Comparison of ENCODE assay signal across 1 cellular context in the genomic region with DNA sequence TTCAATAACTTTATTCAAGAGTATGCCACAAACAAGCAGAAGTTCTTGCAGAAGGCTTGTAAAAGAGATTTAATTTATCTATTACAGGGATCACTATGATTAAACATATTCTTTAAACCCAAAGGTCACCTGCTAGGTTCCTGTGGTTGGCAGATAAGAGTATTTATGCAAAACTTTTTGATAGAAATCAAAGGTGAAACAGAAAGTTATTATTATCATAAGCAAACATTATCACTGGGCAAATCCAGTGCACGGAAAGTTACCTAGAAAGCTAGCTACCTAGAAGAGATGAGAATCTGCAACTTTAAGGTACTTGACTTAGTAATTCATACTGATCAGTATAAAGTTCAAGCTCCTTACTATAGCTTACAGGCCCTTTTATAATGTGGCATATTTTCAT.
TF ChIP-seq lines count a peak whose summit lies in the region.

No MANE protein-coding gene starts in this region.

TF ChIP-seq in H1, 55 proteins besides CTCF, POLR2A, EP300 and RAD21:
- no peak for TF ChIP-seq SP4 (IDR thresholded peaks at IDR 0.05; ENCODE audit: low read length)
- no peak for TF ChIP-seq ZNF274 (IDR thresholded peaks at IDR 0.05; ENCODE audit: borderline replicate concordance, extremely low read depth, low read length)
- TF ChIP-seq, protein P1, sequence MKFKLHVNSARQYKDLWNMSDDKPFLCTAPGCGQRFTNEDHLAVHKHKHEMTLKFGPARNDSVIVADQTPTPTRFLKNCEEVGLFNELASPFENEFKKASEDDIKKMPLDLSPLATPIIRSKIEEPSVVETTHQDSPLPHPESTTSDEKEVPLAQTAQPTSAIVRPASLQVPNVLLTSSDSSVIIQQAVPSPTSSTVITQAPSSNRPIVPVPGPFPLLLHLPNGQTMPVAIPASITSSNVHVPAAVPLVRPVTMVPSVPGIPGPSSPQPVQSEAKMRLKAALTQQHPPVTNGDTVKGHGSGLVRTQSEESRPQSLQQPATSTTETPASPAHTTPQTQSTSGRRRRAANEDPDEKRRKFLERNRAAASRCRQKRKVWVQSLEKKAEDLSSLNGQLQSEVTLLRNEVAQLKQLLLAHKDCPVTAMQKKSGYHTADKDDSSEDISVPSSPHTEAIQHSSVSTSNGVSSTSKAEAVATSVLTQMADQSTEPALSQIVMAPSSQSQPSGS (IDR thresholded peaks at IDR 0.05; ENCODE audit: low read length): no peak
- TF ChIP-seq RBBP5 (IDR thresholded peaks at IDR 0.05; ENCODE audit: borderline replicate concordance, low read depth, low read length): no peak
- TF ChIP-seq, protein P2, sequence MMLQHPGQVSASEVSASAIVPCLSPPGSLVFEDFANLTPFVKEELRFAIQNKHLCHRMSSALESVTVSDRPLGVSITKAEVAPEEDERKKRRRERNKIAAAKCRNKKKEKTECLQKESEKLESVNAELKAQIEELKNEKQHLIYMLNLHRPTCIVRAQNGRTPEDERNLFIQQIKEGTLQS (IDR thresholded peaks at IDR 0.05; ENCODE audit: insufficient read depth, low read depth, low read length): no peak
- TF ChIP-seq, protein P3, sequence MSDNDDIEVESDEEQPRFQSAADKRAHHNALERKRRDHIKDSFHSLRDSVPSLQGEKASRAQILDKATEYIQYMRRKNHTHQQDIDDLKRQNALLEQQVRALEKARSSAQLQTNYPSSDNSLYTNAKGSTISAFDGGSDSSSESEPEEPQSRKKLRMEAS (IDR thresholded peaks at IDR 0.05): no peak
- no peak for TF ChIP-seq NRF1 (IDR thresholded peaks at IDR 0.05; ENCODE audit: low read depth, low read length)
- no peak for TF ChIP-seq GABPA (IDR thresholded peaks at IDR 0.05; ENCODE audit: borderline replicate concordance, insufficient read depth, low read length)
- TF ChIP-seq SIX5 (IDR thresholded peaks at IDR 0.05; ENCODE audit: low read depth, low read length): no peak
- no peak for TF ChIP-seq POLR2AphosphoS5 (IDR thresholded peaks at IDR 0.05; ENCODE audit: low read depth, low read length)
- no peak for TF ChIP-seq TAF7 (optimal IDR thresholded peaks at IDR 0.05; ENCODE audit: borderline replicate concordance, low read depth, low read length)
- no peak for TF ChIP-seq HDAC6 (IDR thresholded peaks at IDR 0.05; ENCODE audit: low read depth, low read length)
- TF ChIP-seq YY1 (IDR thresholded peaks at IDR 0.05; ENCODE audit: low read depth, low read length): no peak
- TF ChIP-seq SAP30 (IDR thresholded peaks at IDR 0.05; ENCODE audit: insufficient read depth, insufficient replicate concordance, low read length): no peak
TF ChIP-seq in H1: peak in this region for 0.
